ENCODE assay signal across 7 cellular contexts in the genomic region with DNA sequence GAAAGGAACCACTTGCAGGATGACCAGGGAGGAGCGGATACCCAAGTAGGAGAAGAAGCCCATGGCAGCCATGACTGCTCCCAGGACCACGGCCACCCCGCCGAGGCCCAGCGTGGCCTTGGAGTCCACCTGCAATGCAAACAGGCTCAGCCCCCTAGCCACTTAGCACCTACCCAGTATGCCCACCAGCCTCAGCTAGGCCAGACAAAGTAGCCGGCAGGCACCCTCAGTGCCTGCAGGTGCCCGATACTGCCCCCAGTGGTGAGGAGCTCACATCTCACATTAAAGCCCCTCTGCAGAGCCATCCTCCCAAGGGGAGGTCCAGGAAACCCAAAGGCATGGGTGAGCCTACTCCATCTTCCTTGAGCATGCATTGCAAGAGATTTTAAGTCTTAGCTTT. TPM values are rescaled to one million over a fixed set of nuclear protein-coding genes. Genes with fewer than 3 reads are reported as not detected.
DNase-seq lines count a peak whose midpoint lies in the region; ATAC-seq lines count a peak whose summit lies in the region.

No MANE protein-coding gene starts in this region.

- H3K4me1 Mint-ChIP-seq in activated T-helper 2 cell treated with anti-CD3 and anti-CD28 coated beads, Interferon-gamma antibody, Interleukin-2, Interleukin-4, amounts not matched to agents 10 μg/mL and 5 μg/mL and 100 μg/mL, durations not matched to agents 14 hours and 24 hours and 36 hours (ENCODE audit: low read depth), result no peaks in the 10 kb centered on the region

- H3K36me3 Mint-ChIP-seq in activated T-helper 2 cell treated with anti-CD3 and anti-CD28 coated beads, Interferon-gamma antibody, Interleukin-2, Interleukin-4, amounts not matched to agents 10 μg/mL and 5 μg/mL and 100 μg/mL, durations not matched to agents 14 hours and 24 hours and 36 hours (ENCODE audit: low read depth), result no peaks in the 10 kb centered on the region

- DNase-seq in GM03348 (ENCODE audit: low spot score) (peak; percentile 63), RPMI7951 (ENCODE audit: low read depth) (peak; percentile 44), iPS DF 4.7 (ENCODE audit: extremely low read depth, low spot score) (peak; percentile 41)
- peak; percentile 28 for DNase-seq in activated T-helper 2 cell treated with anti-CD3 and anti-CD28 coated beads, Interferon-gamma antibody, Interleukin-2, Interleukin-4, amounts not matched to agents 10 μg/mL and 5 μg/mL and 100 μg/mL, durations not matched to agents 14 hours and 24 hours and 36 hours (ENCODE audit: low spot score)
- peak; percentile 4 for DNase-seq in stimulated activated CD8-positive, alpha-beta memory T cell treated with anti-CD3 and anti-CD28 coated beads, Interleukin-15, amount 100 ng/mL, for 1 hour (ENCODE audit: low read depth)

- no peaks in the 10 kb centered on the region for H3K27me3 Mint-ChIP-seq in activated T-helper 2 cell treated with anti-CD3 and anti-CD28 coated beads, Interferon-gamma antibody, Interleukin-2, Interleukin-4, amounts not matched to agents 10 μg/mL and 5 μg/mL and 100 μg/mL, durations not matched to agents 14 hours and 24 hours and 36 hours (ENCODE audit: low read depth)

- no peaks in the 10 kb centered on the region for H3K9me3 Mint-ChIP-seq in activated T-helper 2 cell treated with anti-CD3 and anti-CD28 coated beads, Interferon-gamma antibody, Interleukin-2, Interleukin-4, amounts not matched to agents 10 μg/mL and 5 μg/mL and 100 μg/mL, durations not matched to agents 14 hours and 24 hours and 36 hours

- ATAC-seq in HG03520 (IDR thresholded peaks at IDR 0.05; ENCODE audit: unreplicated experiment) (peak; percentile 60), GM19397 (IDR thresholded peaks at IDR 0.05; ENCODE audit: unreplicated experiment) (no peak)

- intact Hi-C loops in activated T-helper 2 cell treated with anti-CD3 and anti-CD28 coated beads, Interferon-gamma antibody, Interleukin-2, Interleukin-4, amounts not matched to agents 10 μg/mL and 5 μg/mL and 100 μg/mL, durations not matched to agents 14 hours and 24 hours and 36 hours (cut with micrococcal nuclease), result no loop called here

- H3K27ac Mint-ChIP-seq in activated T-helper 2 cell treated with anti-CD3 and anti-CD28 coated beads, Interferon-gamma antibody, Interleukin-2, Interleukin-4, amounts not matched to agents 10 μg/mL and 5 μg/mL and 100 μg/mL, durations not matched to agents 14 hours and 24 hours and 36 hours, result no peak overlapping the region

- H3K4me3 Mint-ChIP-seq in activated T-helper 2 cell treated with anti-CD3 and anti-CD28 coated beads, Interferon-gamma antibody, Interleukin-2, Interleukin-4, amounts not matched to agents 10 μg/mL and 5 μg/mL and 100 μg/mL, durations not matched to agents 14 hours and 24 hours and 36 hours (ENCODE audit: low read depth), result no peak overlapping the region

RNA-seq across cellular contexts. Expression of a gene that starts 6.6 kb away (rescaled TPM):
- total RNA-seq in RPMI7951 (2014; rRNA removed; shearing (Covaris generic)), result not detected in 2 replicates
- total RNA-seq in activated T-helper 2 cell treated with anti-CD3 and anti-CD28 coated beads, Interferon-gamma antibody, Interleukin-2, Interleukin-4, amounts not matched to agents 10 μg/mL and 5 μg/mL and 100 μg/mL, durations not matched to agents 14 hours and 24 hours and 36 hours, result not detected in 2 replicates

RNA-seq across cellular contexts. Expression of a gene that starts 39.2 kb away (rescaled TPM):
- total RNA-seq in RPMI7951 (2014; rRNA removed; shearing (Covaris generic)), result 120 and 127 TPM in 2 replicates
- total RNA-seq in activated T-helper 2 cell treated with anti-CD3 and anti-CD28 coated beads, Interferon-gamma antibody, Interleukin-2, Interleukin-4, amounts not matched to agents 10 μg/mL and 5 μg/mL and 100 μg/mL, durations not matched to agents 14 hours and 24 hours and 36 hours, result 131 and 135 TPM in 2 replicates

RNA-seq across cellular contexts. Expression of a gene that starts 44.0 kb away (rescaled TPM):
- total RNA-seq in RPMI7951 (2014; rRNA removed; shearing (Covaris generic)), result 47.0 and 81.1 TPM in 2 replicates
- 86.8 and 90.2 TPM in 2 replicates for total RNA-seq in activated T-helper 2 cell treated with anti-CD3 and anti-CD28 coated beads, Interferon-gamma antibody, Interleukin-2, Interleukin-4, amounts not matched to agents 10 μg/mL and 5 μg/mL and 100 μg/mL, durations not matched to agents 14 hours and 24 hours and 36 hours

RNA-seq across cellular contexts. Expression of a gene that starts 47.5 kb away (rescaled TPM):
- 232 and 263 TPM in 2 replicates for total RNA-seq in RPMI7951 (2014; rRNA removed; shearing (Covaris generic))
- 70.3 and 75.1 TPM in 2 replicates for total RNA-seq in activated T-helper 2 cell treated with anti-CD3 and anti-CD28 coated beads, Interferon-gamma antibody, Interleukin-2, Interleukin-4, amounts not matched to agents 10 μg/mL and 5 μg/mL and 100 μg/mL, durations not matched to agents 14 hours and 24 hours and 36 hours

Comparison
In these comparisons a context has a peak if more than half of its experiments do, and no peak if none do; other contexts are left out.
1. DNase-seq: peak in every context shown above with its lines; median percentile 63 in GM03348; 44 in RPMI7951; 41 in iPS DF 4.7; 28 in activated T-helper 2 cell treated with anti-CD3 and anti-CD28 coated beads, Interferon-gamma antibody, Interleukin-2, Interleukin-4, amounts not matched to agents 10 μg/mL and 5 μg/mL and 100 μg/mL, durations not matched to agents 14 hours and 24 hours and 36 hours; 4 in stimulated activated CD8-positive, alpha-beta memory T cell treated with anti-CD3 and anti-CD28 coated beads, Interleukin-15, amount 100 ng/mL, for 1 hour.